Comparison of ENCODE assay signal across 21 cellular contexts in genomic region chr4:152308925-152309324, GRCh38.
DNase-seq lines count a peak whose midpoint lies in the region; FAIRE-seq and TF ChIP-seq lines count a peak whose summit lies in the region.
"Had no signal": no experiment of that assay in that cellular context is flagged by ENCODE, and none has a peak within 500 bp of the region (broad histone marks: within the 10 kb centered on the region; RNA-seq: fewer than 3 reads in every experiment).

No MANE protein-coding gene starts in this region.

- H3K4me1 ChIP-seq in DOHH2 (ENCODE audit: control insufficient read depth, low read length) (peaks cover 30% of the 10 kb centered on the region), astrocyte (ENCODE audit: insufficient read depth, low read length) (peaks cover 11% of the 10 kb centered on the region)
- H3K4me1 ChIP-seq: right lobe of liver, thyroid gland had no signal

- H3K4me2 ChIP-seq in DOHH2 (ENCODE audit: low read length) (peak overlapping the region; percentile 38), astrocyte (ENCODE audit: low read length) (no peak overlapping the region)

- no peak overlapping the region for H3K27ac Mint-ChIP-seq in astrocyte (ENCODE audit: unreplicated experiment)
- H3K27ac Mint-ChIP-seq: T-cell had no signal

- H3K4me1 Mint-ChIP-seq in astrocyte (ENCODE audit: low read depth, unreplicated experiment) = peaks cover 25% of the 10 kb centered on the region

- TF ChIP-seq CTCF in DOHH2 (IDR thresholded peaks at IDR 0.05; ENCODE audit: low read depth, low read length, poor library complexity, severe bottlenecking) = no peak
- no peak for TF ChIP-seq CTCF in astrocyte (IDR thresholded peaks at IDR 0.05; ENCODE audit: insufficient read depth, low read depth, low read length)

- H4K20me1 ChIP-seq in DOHH2 (ENCODE audit: control insufficient read depth, insufficient read depth, low read depth, low read length) = no peaks in the 10 kb centered on the region
- no peaks in the 10 kb centered on the region for H4K20me1 ChIP-seq in astrocyte (ENCODE audit: insufficient read depth, low read length)

- H3F3A ChIP-seq in DOHH2 (ENCODE audit: control insufficient read depth, insufficient read depth) = no peaks in the 10 kb centered on the region

- H2AFZ ChIP-seq in astrocyte (ENCODE audit: low read depth, low read length) = no peak overlapping the region

- H3K4me3 ChIP-seq in DOHH2 (ENCODE audit: low read length) (peak overlapping the region; percentile 22; the same call in 1 of the 2 replicates), astrocyte (ENCODE audit: insufficient read depth, low read depth, low read length) (no peak overlapping the region)
- H3K4me3 ChIP-seq: dorsolateral prefrontal cortex, right lobe of liver, thyroid gland had no signal

- H3K27me3 Mint-ChIP-seq in astrocyte (ENCODE audit: low read depth, unreplicated experiment) = peaks cover 20% of the 10 kb centered on the region
- H3K27me3 Mint-ChIP-seq: T-cell had no signal

- H3K4me3 Mint-ChIP-seq in astrocyte (ENCODE audit: unreplicated experiment) = peak overlapping the region; percentile 25
- H3K4me3 Mint-ChIP-seq: T-cell had no signal

- no peaks in the 10 kb centered on the region for H3K9me2 ChIP-seq in DOHH2 (replicated peaks; ENCODE audit: control insufficient read depth, low read length)

- DNase-seq in NCI-H1436 (lab: John Stamatoyannopoulos, UW) (peak; percentile 72), NCI-H510A (lab: John Stamatoyannopoulos, UW) (peak; percentile 43), astrocyte (ENCODE audit: low read depth) (no peak), LoVo (ENCODE audit: low spot score) (no peak), T1000 (lab: John Stamatoyannopoulos, UW) (no peak), cerebellar cortex (ENCODE audit: low spot score) (no peak), 8988T (no peak)
- DNase-seq: activated CD4-positive, alpha-beta T cell treated with anti-CD3 and anti-CD28 coated beads, Interleukin-2, amount 50 U/mL, for 48 hours; activated naive CD4-positive, alpha-beta T cell treated with Interleukin-2 at 50 U/mL for 16 hours; amygdala; dorsolateral prefrontal cortex; hippocampal formation; kidney; NCI-H2171 treated with DMSO at 0.1 percent for 48 hours; right lobe of liver; stimulated activated naive CD4-positive, alpha-beta T cell treated with Interleukin-2 at 50 U/mL for 16 hours; T-cell; thyroid gland; WERI-Rb-1 had no signal

- H3K27me3 ChIP-seq in DOHH2 (ENCODE audit: control insufficient read depth, low read length) (no peaks in the 10 kb centered on the region), astrocyte (ENCODE audit: insufficient read depth, low read length) (peaks cover 26% of the 10 kb centered on the region)
- H3K27me3 ChIP-seq: dorsolateral prefrontal cortex, right lobe of liver, thyroid gland had no signal

- H3K9ac ChIP-seq in astrocyte (ENCODE audit: low read length) = no peak overlapping the region

- H3K36me3 ChIP-seq in DOHH2 (ENCODE audit: control insufficient read depth, low read length) (no peaks in the 10 kb centered on the region), astrocyte (ENCODE audit: insufficient read depth, low read length) (no peaks in the 10 kb centered on the region)
- H3K36me3 ChIP-seq: right lobe of liver, thyroid gland, WERI-Rb-1 had no signal

- FAIRE-seq in astrocyte (lab: Jason Lieb, UNC) = no peak
- FAIRE-seq: H54, kidney had no signal

- H3K79me2 ChIP-seq in DOHH2 (ENCODE audit: control insufficient read depth, low read length) (no peaks in the 10 kb centered on the region), astrocyte (ENCODE audit: insufficient read depth, low read length) (no peaks in the 10 kb centered on the region)

- H3K36me3 Mint-ChIP-seq in astrocyte (ENCODE audit: low read depth, unreplicated experiment) = peaks cover 2% of the 10 kb centered on the region

- peak overlapping the region; percentile 29; the same call in 1 of the 2 replicates for H3K27ac ChIP-seq in DOHH2 (ENCODE audit: low read depth, low read length)
- H3K27ac ChIP-seq in astrocyte (ENCODE audit: low read depth, low read length) = no peak overlapping the region
- H3K27ac ChIP-seq: dorsolateral prefrontal cortex, right lobe of liver, thyroid gland, WERI-Rb-1 had no signal

- H3K9me3 ChIP-seq in DOHH2 (ENCODE audit: control insufficient read depth, insufficient read depth, low read length) (no peaks in the 10 kb centered on the region), astrocyte (ENCODE audit: insufficient read depth, low read depth, low read length) (no peaks in the 10 kb centered on the region)
- H3K9me3 ChIP-seq: right lobe of liver, thyroid gland had no signal

- no peaks in the 10 kb centered on the region for H3K9me3 Mint-ChIP-seq in astrocyte (ENCODE audit: unreplicated experiment)
- H3K9me3 Mint-ChIP-seq: T-cell had no signal

Comparison
In these comparisons a context has a peak if more than half of its experiments do, and no peak if none do; other contexts are left out.
1. DNase-seq: peak in NCI-H1436 (single experiment) and NCI-H510A (single experiment); none in astrocyte (single experiment), LoVo (single experiment), T1000 (single experiment), cerebellar cortex (single experiment) and 8988T (single experiment).